28 cellular contexts compared by ENCODE assay signal in genomic region chr16:3992297-3993051, GRCh38.
DNase-seq lines count a peak whose midpoint lies in the region; ATAC-seq and TF ChIP-seq lines count a peak whose summit lies in the region.
"Had no signal": no experiment of that assay in that cellular context is flagged by ENCODE, and none has a peak within 500 bp of the region (broad histone marks: within the 10 kb centered on the region; RNA-seq: fewer than 3 reads in every experiment).

No MANE protein-coding gene starts in this region.

- no peak overlapping the region for H3K18ac ChIP-seq in IMR-90 (ENCODE audit: low read depth, low read length)
- H3K18ac ChIP-seq in neuronal stem cell (ENCODE audit: low read length): no peak overlapping the region

- peaks cover 18% of the 10 kb centered on the region for H3K36me3 ChIP-seq in IMR-90 (ENCODE audit: control insufficient read depth, insufficient read depth, low read length)
- H3K36me3 ChIP-seq in endodermal cell (ENCODE audit: control insufficient read depth, insufficient read depth, low read length): no peaks in the 10 kb centered on the region
- no peaks in the 10 kb centered on the region for H3K36me3 ChIP-seq in neuronal stem cell (replicated peaks in 1 of 2; ENCODE audit: control insufficient read depth in 2 of 2, insufficient read depth in 2 of 2, low read length in 2 of 2)
- no peaks in the 10 kb centered on the region for H3K36me3 ChIP-seq in brain microvascular endothelial cell (replicated peaks)
- H3K36me3 ChIP-seq: adrenal gland, cardiac muscle cell, neutrophil had no signal

- H3K4me2 ChIP-seq in IMR-90 (ENCODE audit: low read depth, low read length): no peak overlapping the region
- H3K4me2 ChIP-seq in neuronal stem cell (ENCODE audit: insufficient read depth, low read length, poor library complexity, severe bottlenecking): no peak overlapping the region
- H3K4me2 ChIP-seq: BLaER1 treated with 17β-estradiol and CSF1 and Interleukin-3, amounts not matched to agents 10 nM and 100 nM had no signal

- TF ChIP-seq POLR2A in IMR-90 (IDR thresholded peaks at IDR 0.05; ENCODE audit: low read depth, low read length): no peak

- H3K23ac ChIP-seq in IMR-90 (ENCODE audit: low read depth, low read length) (no peak overlapping the region), neuronal stem cell (ENCODE audit: low read depth, low read length, poor library complexity) (peak overlapping the region; percentile 81)

- TF ChIP-seq CTCF in CD14-positive monocyte (IDR thresholded peaks at IDR 0.05) (no peak), IMR-90 (conservative IDR thresholded peaks at IDR 0.05; ENCODE audit: low read depth, low read length) (no peak), endodermal cell (conservative IDR thresholded peaks at IDR 0.05) (peak; percentile 61), brain microvascular endothelial cell (IDR thresholded peaks at IDR 0.05; ENCODE audit: low read depth, low read length, missing control alignments) (no peak)

- H3K4me3 ChIP-seq in IMR-90 (ENCODE audit: insufficient read depth, low read depth, low read length) (no peak overlapping the region), endodermal cell (ENCODE audit: low read length) (no peak overlapping the region), neuronal stem cell (ENCODE audit: low read length in 2 of 2) (no peak overlapping the region), brain microvascular endothelial cell (ENCODE audit: low read depth, low read length) (no peak overlapping the region)
- H3K4me3 ChIP-seq: adrenal gland; BLaER1 treated with 17β-estradiol and CSF1 and Interleukin-3, amounts not matched to agents 10 nM and 100 nM; cardiac muscle cell; GM23248; heart right ventricle; tibial nerve had no signal

- H2BK120ac ChIP-seq in IMR-90 (ENCODE audit: low read depth, low read length) (no peak overlapping the region), neuronal stem cell (ENCODE audit: low read depth, low read length) (peak overlapping the region; percentile 67)

- H2BK12ac ChIP-seq in neuronal stem cell (ENCODE audit: low read length): no peak overlapping the region

- no TSS peak for BruUV-seq in IMR-90 (replicated peaks; lab: Mats Ljungman, UMichigan)

- POLR2A ChIA-PET in IMR-90 (lab: Charles Lee; ENCODE audit: unreplicated experiment): no interaction called here

- H4K8ac ChIP-seq in IMR-90 (ENCODE audit: low read depth in 2 of 2, low read length in 2 of 2) (no peak overlapping the region), neuronal stem cell (ENCODE audit: low read depth, low read length) (no peak overlapping the region)

- WGBS in IMR-90 (ENCODE audit: extremely low coverage in 2 of 2, insufficient read length in 1 of 2), 2 experiments: 94% methylated on average over 8 of the region's 35 CpGs; no CpG with 5 or more reads in 1 of the 2 experiments
- WGBS in endodermal cell (ENCODE audit: insufficient coverage in 1 of 2, insufficient read length in 1 of 2), 2 experiments: 86 to 90% methylated on average over 15 to 35 of the region's 35 CpGs
- WGBS in neuronal stem cell (ENCODE audit: extremely low coverage in 2 of 2, insufficient read length in 2 of 2, insufficient replicate concordance in 1 of 2), 2 donors: no CpG with 5 or more reads among the region's 35 CpGs

- intact Hi-C loops in CD14-positive monocyte (cut with micrococcal nuclease): no loop called here
- intact Hi-C loops in IMR-90 (cut with micrococcal nuclease): no loop called here

- no peaks in the 10 kb centered on the region for H3K4me1 ChIP-seq in IMR-90 (ENCODE audit: control insufficient read depth, insufficient read depth, low read length)
- H3K4me1 ChIP-seq in endodermal cell (ENCODE audit: control insufficient read depth, insufficient read depth, low read length): no peaks in the 10 kb centered on the region
- peaks cover 0 to 3% of the 10 kb centered on the region in 2 donors for H3K4me1 ChIP-seq in neuronal stem cell (ENCODE audit: control insufficient read depth in 2 of 2, insufficient read depth in 1 of 2, low read depth in 1 of 2, low read length in 2 of 2)
- H3K4me1 ChIP-seq: adrenal gland, heart right ventricle, tibial nerve had no signal

- H3K14ac ChIP-seq in IMR-90 (replicated peaks; ENCODE audit: low read depth, low read length): no peak overlapping the region
- H3K14ac ChIP-seq in neuronal stem cell (ENCODE audit: low read length): no peak overlapping the region

- DNase-seq in CD14-positive monocyte (ENCODE audit: low spot score): no peak
- no peak for DNase-seq in IMR-90
- DNase-seq in endodermal cell: peak; percentile 89
- no peak for DNase-seq in neuronal stem cell (ENCODE audit: low spot score)
- no peak for DNase-seq in SHP77 (lab: John Stamatoyannopoulos, UW)
- DNase-seq in SW 1271 (lab: John Stamatoyannopoulos, UW): no peak
- DNase-seq in brain microvascular endothelial cell: no peak
- DNase-seq in NCI-H1930 (lab: John Stamatoyannopoulos, UW): no peak
- DNase-seq: ACHN; activated gamma-delta T cell treated with Interleukin-2 at 50 U/mL for 16 hours; activated T-cell treated with anti-CD3 and anti-CD28 coated beads, Interleukin-2, amount 50 U/mL, for 1 hour; adrenal gland; dermis blood vessel endothelial cell; EL; GM23248; heart right ventricle; left ventricle myocardium superior; NCI-H1105 treated with DMSO at 0.1 percent for 48 hours; NCI-H2081 treated with DMSO at 0.1 percent for 48 hours; NCI-H446; small intestine had no signal

- no peaks in the 10 kb centered on the region for H4K20me1 ChIP-seq in IMR-90 (ENCODE audit: insufficient read depth, low read length)

- H3K79me1 ChIP-seq in IMR-90 (ENCODE audit: low read depth in 1 of 2, low read length in 2 of 2): peaks cover 0 to 26% of the 10 kb centered on the region in 2 experiments; a peak in 3 of 4 replicates
- H3K79me1 ChIP-seq in neuronal stem cell (ENCODE audit: low read depth, low read length): peaks cover 2% of the 10 kb centered on the region

- H2AFZ ChIP-seq in IMR-90 (replicated peaks; ENCODE audit: low read length, poor library complexity): no peak overlapping the region
- no peak overlapping the region for H2AFZ ChIP-seq in neuronal stem cell (ENCODE audit: low read length)
- H2AFZ ChIP-seq: GM23248 had no signal

- H3K9me3 ChIP-seq in IMR-90 (ENCODE audit: control insufficient read depth, insufficient read depth, low read length) (no peaks in the 10 kb centered on the region), endodermal cell (ENCODE audit: control insufficient read depth, low read length) (no peaks in the 10 kb centered on the region), neuronal stem cell (replicated peaks in 1 of 2; ENCODE audit: control insufficient read depth in 2 of 2, insufficient read depth in 1 of 2, low read depth in 1 of 2, low read length in 2 of 2) (no peaks in the 10 kb centered on the region)
- H3K9me3 ChIP-seq: adrenal gland; BLaER1 treated with 17β-estradiol and CSF1 and Interleukin-3, amounts not matched to agents 10 nM and 100 nM; heart right ventricle; neutrophil; tibial nerve had no signal

- H2BK15ac ChIP-seq in IMR-90 (ENCODE audit: low read depth, low read length) (no peak overlapping the region), neuronal stem cell (ENCODE audit: low read length) (no peak overlapping the region)

- peak overlapping the region in 4 of 7 donors; percentile 37 to 94 (median 74) for H3K27ac Mint-ChIP-seq in CD14-positive monocyte
- no peak overlapping the region for H3K27ac Mint-ChIP-seq in endodermal cell
- H3K27ac Mint-ChIP-seq: IgD-negative memory B cell; stimulated activated naive CD8-positive, alpha-beta T cell treated with anti-CD3 and anti-CD28 coated beads, Interleukin-15, Interleukin-2, amounts not matched to agents 100 ng/mL and 50 ng/mL, for 24 hours had no signal

- no peak for TF ChIP-seq RAD21 in IMR-90 (IDR thresholded peaks at IDR 0.05; ENCODE audit: low read length)

- H4K91ac ChIP-seq in IMR-90 (ENCODE audit: insufficient read depth, low read depth, low read length) (no peak overlapping the region), neuronal stem cell (ENCODE audit: low read depth, low read length, poor library complexity) (no peak overlapping the region)

- H3K4me3 Mint-ChIP-seq in CD14-positive monocyte (no peak overlapping the region), endodermal cell (no peak overlapping the region)
- H3K4me3 Mint-ChIP-seq: IgD-negative memory B cell; stimulated activated naive CD8-positive, alpha-beta T cell treated with anti-CD3 and anti-CD28 coated beads, Interleukin-15, Interleukin-2, amounts not matched to agents 100 ng/mL and 50 ng/mL, for 24 hours; WTC11 had no signal

- H3K27me3 Mint-ChIP-seq in CD14-positive monocyte (ENCODE audit: low read depth in 3 of 3) (peaks cover 0 to 3% (median 0%) of the 10 kb centered on the region in 3 donors), endodermal cell (ENCODE audit: insufficient read depth) (no peaks in the 10 kb centered on the region)
- H3K27me3 Mint-ChIP-seq: IgD-negative memory B cell; stimulated activated naive CD8-positive, alpha-beta T cell treated with anti-CD3 and anti-CD28 coated beads, Interleukin-15, Interleukin-2, amounts not matched to agents 100 ng/mL and 50 ng/mL, for 24 hours had no signal

- ATAC-seq in IMR-90 (ENCODE audit: low read depth): peak; percentile 40; the same call in 1 of the 2 replicates
- ATAC-seq: left ventricle myocardium superior, WTC11 had no signal

- H2AK5ac ChIP-seq in IMR-90 (ENCODE audit: low read depth, low read length): no peak overlapping the region
- peak overlapping the region; percentile 45 for H2AK5ac ChIP-seq in neuronal stem cell (ENCODE audit: low read depth, low read length)

- no peak overlapping the region for H3K56ac ChIP-seq in IMR-90 (ENCODE audit: extremely low read depth, insufficient read depth, low read length)

- in situ Hi-C loops in IMR-90 (cut with MboI; ENCODE audit: low sequenced_read_pairs) (no loop called here), brain microvascular endothelial cell (cut with HindIII; ENCODE audit: low pct_ligation_motif_present, low sequenced_read_pairs) (no loop called here)

- no peak overlapping the region for H3K9ac ChIP-seq in IMR-90 (ENCODE audit: low read depth, low read length)
- no peak overlapping the region for H3K9ac ChIP-seq in endodermal cell (ENCODE audit: extremely low read depth, low read length, poor library complexity, severe bottlenecking)
- H3K9ac ChIP-seq in neuronal stem cell (ENCODE audit: low read depth, low read length, poor library complexity): no peak overlapping the region
- H3K9ac ChIP-seq: BLaER1 treated with 17β-estradiol and CSF1 and Interleukin-3, amounts not matched to agents 10 nM and 100 nM; GM23248 had no signal

- peaks cover 13% of the 10 kb centered on the region for H3K4me1 Mint-ChIP-seq in CD14-positive monocyte
- H3K4me1 Mint-ChIP-seq in endodermal cell: no peaks in the 10 kb centered on the region
- H3K4me1 Mint-ChIP-seq: IgD-negative memory B cell had no signal

- no peak overlapping the region for H2BK20ac ChIP-seq in IMR-90 (ENCODE audit: low read depth, low read length)

- H3K27ac ChIP-seq in IMR-90 (ENCODE audit: insufficient read depth, low read length) (no peak overlapping the region), endodermal cell (ENCODE audit: low read depth, low read length) (no peak overlapping the region), neuronal stem cell (replicated peaks; ENCODE audit: low read length) (no peak overlapping the region), brain microvascular endothelial cell (no peak overlapping the region)
- H3K27ac ChIP-seq: adrenal gland, cardiac muscle cell, GM23248, heart right ventricle, neutrophil, tibial nerve had no signal

- H3K9me1 ChIP-seq in IMR-90 (ENCODE audit: insufficient read depth, low read length): 0 out of 2 replicates have a peak, but pooled peaks cover 8% of the 10 kb centered on the region

- dilution Hi-C loops in IMR-90 (cut with HindIII; ENCODE audit: low sequenced_read_pairs, unreplicated experiment): no loop called here

- no peak overlapping the region for H2AK9ac ChIP-seq in IMR-90 (replicated peaks; ENCODE audit: low read depth, low read length, poor library complexity)

- H3K36me3 Mint-ChIP-seq in CD14-positive monocyte: peaks cover 27 to 42% of the 10 kb centered on the region in 2 donors
- no peaks in the 10 kb centered on the region for H3K36me3 Mint-ChIP-seq in endodermal cell (ENCODE audit: low read depth)
- H3K36me3 Mint-ChIP-seq: IgD-negative memory B cell, WTC11 had no signal

- H2BK5ac ChIP-seq in IMR-90 (ENCODE audit: low read depth, low read length, poor library complexity, severe bottlenecking): no peak overlapping the region
- no peak overlapping the region for H2BK5ac ChIP-seq in neuronal stem cell (ENCODE audit: low read length)

- no peak overlapping the region for H4K5ac ChIP-seq in IMR-90 (ENCODE audit: low read depth, low read length)

- no peaks in the 10 kb centered on the region for H3K27me3 ChIP-seq in IMR-90 (ENCODE audit: control insufficient read depth, insufficient read depth, low read length)
- H3K27me3 ChIP-seq in endodermal cell (ENCODE audit: control insufficient read depth, insufficient read depth, low read length, poor library complexity, severe bottlenecking): no peaks in the 10 kb centered on the region
- no peaks in the 10 kb centered on the region for H3K27me3 ChIP-seq in neuronal stem cell (ENCODE audit: control insufficient read depth in 3 of 3, insufficient read depth in 3 of 3, low read depth in 1 of 3, low read length in 3 of 3)
- no peaks in the 10 kb centered on the region for H3K27me3 ChIP-seq in brain microvascular endothelial cell (replicated peaks)
- H3K27me3 ChIP-seq: adrenal gland; BLaER1 treated with 17β-estradiol and CSF1 and Interleukin-3, amounts not matched to agents 10 nM and 100 nM; cardiac muscle cell; heart right ventricle; tibial nerve had no signal

- H3K4ac ChIP-seq in IMR-90 (ENCODE audit: low read depth, low read length) (no peak overlapping the region), neuronal stem cell (ENCODE audit: low read length) (no peak overlapping the region)

- CTCF ChIA-PET in IMR-90 (lab: Yijun Ruan, JAX): no interaction called here

- no peaks in the 10 kb centered on the region for H3K9me3 Mint-ChIP-seq in CD14-positive monocyte
- no peaks in the 10 kb centered on the region for H3K9me3 Mint-ChIP-seq in endodermal cell
- H3K9me3 Mint-ChIP-seq: IgD-negative memory B cell; stimulated activated naive CD8-positive, alpha-beta T cell treated with anti-CD3 and anti-CD28 coated beads, Interleukin-15, Interleukin-2, amounts not matched to agents 100 ng/mL and 50 ng/mL, for 24 hours; WTC11 had no signal
